ENCODE assay signal across 12 cellular contexts in the genomic region with DNA sequence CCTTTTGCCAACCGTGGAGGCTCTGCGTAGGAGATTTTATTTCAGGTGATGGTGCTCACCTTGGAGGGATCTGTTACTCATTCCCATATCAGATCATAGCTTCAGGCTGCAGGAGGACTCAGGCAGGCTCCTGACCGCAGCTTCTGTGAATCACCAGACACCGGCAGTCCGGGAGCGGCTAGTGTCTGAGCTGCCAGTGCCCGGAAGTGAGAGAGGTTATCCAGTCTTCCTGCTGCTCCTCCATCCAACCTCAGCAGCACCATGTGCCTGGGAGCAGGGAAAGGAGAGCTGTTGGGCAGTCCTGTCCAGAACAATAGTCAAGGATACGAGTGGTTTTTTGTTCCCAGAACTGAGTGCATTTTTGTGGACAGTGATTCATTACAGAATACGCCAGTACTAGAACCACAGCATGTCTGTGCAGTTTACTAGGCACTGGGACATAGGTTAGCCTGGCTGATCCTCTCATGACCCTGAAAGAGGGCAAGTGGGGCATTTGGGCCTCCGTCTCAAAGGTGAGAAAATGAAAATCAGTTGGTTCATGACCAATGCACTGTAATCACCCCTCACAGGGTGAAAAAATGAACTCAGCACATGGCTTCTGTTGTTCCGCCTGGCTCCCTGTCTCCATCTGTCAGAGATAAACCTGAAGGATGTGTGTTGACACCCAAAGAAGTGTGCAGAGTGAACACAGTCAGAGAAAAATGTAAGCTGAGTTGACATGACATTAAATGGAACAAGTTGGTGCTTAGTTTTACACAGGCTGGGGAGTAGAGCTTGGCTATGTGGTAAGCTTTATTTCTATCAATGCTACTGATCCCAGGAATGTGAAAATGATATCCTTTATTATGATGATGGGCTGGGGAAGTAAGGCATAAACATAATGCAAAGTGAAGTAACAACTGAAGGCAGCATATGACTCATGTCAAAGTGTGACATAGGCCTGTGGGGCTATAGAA. TPM values are rescaled to one million over a fixed set of nuclear protein-coding genes. Genes with fewer than 3 reads are reported as not detected.
DNase-seq lines count a peak whose midpoint lies in the region; ATAC-seq and TF ChIP-seq lines count a peak whose summit lies in the region.
"Had no signal": no experiment of that assay in that cellular context is flagged by ENCODE, and none has a peak within 500 bp of the region (broad histone marks: within the 10 kb centered on the region; RNA-seq: fewer than 3 reads in every experiment).

No MANE protein-coding gene starts in this region.

- 2% methylated on average over 8 of the region's 11 CpGs for WGBS in mammary epithelial cell (ENCODE audit: low coverage, missing lambda C conversion rate)
- WGBS in suprapubic skin = 45% methylated on average over 10 of the region's 11 CpGs

- TF ChIP-seq EP300 in suprapubic skin (IDR thresholded peaks at IDR 0.05) = no peak

- intact Hi-C loops in mammary epithelial cell (cut with micrococcal nuclease) (loop anchor here (5.0 kb wide), 1 partner anchor 48 kb away; no protein-coding TSS in a partner anchor), left lung (cut with DNase I) (no loop called here), OCI-LY7 (cut with micrococcal nuclease; ENCODE audit: unreplicated experiment) (no loop called here)

- H3K4me3 ChIP-seq in ACC112 (ENCODE audit: low read depth, low read length) (peak overlapping the region; percentile 52; the same call in 1 of the 2 replicates), mammary epithelial cell (replicated peaks in 1 of 3; ENCODE audit: insufficient read depth in 1 of 3, low read depth in 2 of 3, low read length in 3 of 3) (peak overlapping the region in 2 of 3 experiments; percentile 22 to 24), left lung (no peak overlapping the region), OCI-LY7 (ENCODE audit: low read depth, low read length, poor library complexity, severe bottlenecking) (no peak overlapping the region), suprapubic skin (no peak overlapping the region), neural progenitor cell (no peak overlapping the region)
- H3K4me3 ChIP-seq: lower lobe of right lung had no signal

- H3K4me1 ChIP-seq in ACC112 (ENCODE audit: control insufficient read depth, insufficient read depth, low read length, unreplicated experiment) = peaks cover 49% of the 10 kb centered on the region
- peaks cover 71% of the 10 kb centered on the region for H3K4me1 ChIP-seq in mammary epithelial cell (ENCODE audit: insufficient read depth, low read length)
- H3K4me1 ChIP-seq in left lung = no peaks in the 10 kb centered on the region
- no peaks in the 10 kb centered on the region for H3K4me1 ChIP-seq in OCI-LY7 (ENCODE audit: insufficient read depth, low read length, poor library complexity, severe bottlenecking)
- peaks cover 2% of the 10 kb centered on the region for H3K4me1 ChIP-seq in suprapubic skin
- H3K4me1 ChIP-seq in neural progenitor cell = peaks cover 23% of the 10 kb centered on the region
- H3K4me1 ChIP-seq: lower lobe of right lung had no signal

- peaks cover 25% of the 10 kb centered on the region for H3K36me3 Mint-ChIP-seq in neural progenitor cell
- H3K36me3 Mint-ChIP-seq: CD8-positive, alpha-beta T cell had no signal

- H3F3A ChIP-seq in neural progenitor cell (ENCODE audit: low read depth) = peaks cover 16% of the 10 kb centered on the region

- H3K27ac Mint-ChIP-seq in neural progenitor cell = no peak overlapping the region
- H3K27ac Mint-ChIP-seq: CD8-positive, alpha-beta T cell had no signal

- CTCF ChIA-PET in mammary epithelial cell (lab: Charles Lee; ENCODE audit: low non-redundant PET) (interaction anchor here (0.9 kb wide), 1 partner anchor 102 kb away, joined by 3 read pairs; no protein-coding TSS in a partner anchor), OCI-LY7 (lab: Charles Lee; ENCODE audit: unreplicated experiment) (no interaction called here)

- no peaks in the 10 kb centered on the region for H3K27me3 Mint-ChIP-seq in neural progenitor cell (ENCODE audit: insufficient read depth, low read depth)
- H3K27me3 Mint-ChIP-seq: brain had no signal

- no peak for TF ChIP-seq POLR2A in suprapubic skin (IDR thresholded peaks at IDR 0.05)

- H4K20me1 ChIP-seq in mammary epithelial cell (ENCODE audit: insufficient read depth, low read length) (no peaks in the 10 kb centered on the region), OCI-LY7 (ENCODE audit: insufficient read depth, low read length) (no peaks in the 10 kb centered on the region), neural progenitor cell (ENCODE audit: low read depth) (peaks cover 100% of the 10 kb centered on the region)

- H3K9ac ChIP-seq in mammary epithelial cell (ENCODE audit: insufficient read depth, low read length) (peak overlapping the region; percentile 52), neural progenitor cell (no peak overlapping the region)

- peaks cover 30% of the 10 kb centered on the region for H3K4me1 Mint-ChIP-seq in neural progenitor cell

- H3K36me3 ChIP-seq in ACC112 (ENCODE audit: insufficient read depth, low read length) (no peaks in the 10 kb centered on the region), mammary epithelial cell (ENCODE audit: insufficient read depth, low read length) (no peaks in the 10 kb centered on the region), left lung (no peaks in the 10 kb centered on the region), OCI-LY7 (ENCODE audit: insufficient read depth, low read length) (no peaks in the 10 kb centered on the region), suprapubic skin (no peaks in the 10 kb centered on the region), neural progenitor cell (no peaks in the 10 kb centered on the region)
- H3K36me3 ChIP-seq: lower lobe of right lung had no signal

- DNase-seq in HT1080 (ENCODE audit: low read depth) (peak; percentile 100), mammary epithelial cell (peak; percentile 100), left lung (peak in 1 of 2 donors; percentile 45), OCI-LY7 (ENCODE audit: low spot score) (no peak), suprapubic skin (ENCODE audit: low spot score in 2 of 2) (no peak), neural progenitor cell (ENCODE audit: low spot score) (no peak)
- DNase-seq: CD8-positive, alpha-beta T cell; lower lobe of right lung had no signal

- H3K9me3 ChIP-seq in mammary epithelial cell (replicated peaks; ENCODE audit: insufficient read depth, low read length) (no peaks in the 10 kb centered on the region), left lung (no peaks in the 10 kb centered on the region), OCI-LY7 (ENCODE audit: low read length) (no peaks in the 10 kb centered on the region), suprapubic skin (no peaks in the 10 kb centered on the region), neural progenitor cell (ENCODE audit: low read depth) (no peaks in the 10 kb centered on the region)
- H3K9me3 ChIP-seq: lower lobe of right lung had no signal

- TF ChIP-seq CTCF in mammary epithelial cell (conservative IDR thresholded peaks at IDR 0.05 in 1 of 2, IDR thresholded peaks at IDR 0.05 in 1 of 2; ENCODE audit: extremely low read depth in 1 of 2, insufficient read depth in 1 of 2, low read depth in 1 of 2, low read length in 2 of 2) (no peak), left lung (IDR thresholded peaks at IDR 0.05) (no peak), OCI-LY7 (conservative IDR thresholded peaks at IDR 0.05; ENCODE audit: low read length) (no peak), suprapubic skin (IDR thresholded peaks at IDR 0.05) (no peak), neural progenitor cell (IDR thresholded peaks at IDR 0.05) (no peak)

- no peaks in the 10 kb centered on the region for H3K9me2 ChIP-seq in OCI-LY7 (ENCODE audit: insufficient read depth, low read length)

- POLR2A ChIA-PET in OCI-LY7 (lab: Charles Lee) = no interaction called here

- no peaks in the 10 kb centered on the region for H3K9me3 Mint-ChIP-seq in neural progenitor cell
- H3K9me3 Mint-ChIP-seq: brain; CD8-positive, alpha-beta T cell had no signal

- H3K27me3 ChIP-seq in ACC112 (ENCODE audit: insufficient read depth, low read length) = no peaks in the 10 kb centered on the region
- no peaks in the 10 kb centered on the region for H3K27me3 ChIP-seq in mammary epithelial cell (ENCODE audit: insufficient read depth, low read length)
- peaks cover 0 to 51% of the 10 kb centered on the region in 2 donors for H3K27me3 ChIP-seq in left lung
- H3K27me3 ChIP-seq in suprapubic skin = peaks cover 13% of the 10 kb centered on the region
- H3K27me3 ChIP-seq in neural progenitor cell = no peaks in the 10 kb centered on the region

- peak; percentile 81 for ATAC-seq in left lung
- ATAC-seq in GM18511 (IDR thresholded peaks at IDR 0.05; ENCODE audit: unreplicated experiment) = no peak
- ATAC-seq: CD8-positive, alpha-beta T cell had no signal

- H3K4me2 ChIP-seq in mammary epithelial cell (ENCODE audit: insufficient read depth, low read depth, low read length) (peak overlapping the region; percentile 78), OCI-LY7 (ENCODE audit: low read length) (no peak overlapping the region), neural progenitor cell (no peak overlapping the region)

- no peak overlapping the region for H3K4me3 Mint-ChIP-seq in neural progenitor cell
- H3K4me3 Mint-ChIP-seq: brain; CD8-positive, alpha-beta T cell had no signal

- H2AFZ ChIP-seq in ACC112 (ENCODE audit: low read length, unreplicated experiment) = no peak overlapping the region
- H2AFZ ChIP-seq in mammary epithelial cell (ENCODE audit: low read depth, low read length) = peak overlapping the region; percentile 74
- no peak overlapping the region for H2AFZ ChIP-seq in OCI-LY7 (ENCODE audit: low read length)
- no peak overlapping the region for H2AFZ ChIP-seq in neural progenitor cell (replicated peaks)

- dilution Hi-C loops in mammary epithelial cell (cut with HindIII; ENCODE audit: low sequenced_read_pairs) = no loop called here

- H3K27ac ChIP-seq in ACC112 (ENCODE audit: low read depth, low read length) = peak overlapping the region; percentile 99
- H3K27ac ChIP-seq in mammary epithelial cell (ENCODE audit: insufficient read depth, low read depth, low read length) = peak overlapping the region; percentile 89
- H3K27ac ChIP-seq in left lung = no peak overlapping the region
- H3K27ac ChIP-seq in OCI-LY7 (ENCODE audit: low read depth, low read length, poor library complexity, severe bottlenecking) = no peak overlapping the region
- no peak overlapping the region for H3K27ac ChIP-seq in suprapubic skin
- H3K27ac ChIP-seq in neural progenitor cell = no peak overlapping the region
- H3K27ac ChIP-seq: lower lobe of right lung, VCaP had no signal

- H3K79me2 ChIP-seq in ACC112 (ENCODE audit: control insufficient read depth, insufficient read depth, low read length, unreplicated experiment) (no peaks in the 10 kb centered on the region), mammary epithelial cell (ENCODE audit: insufficient read depth, low read length) (peaks cover 67% of the 10 kb centered on the region), OCI-LY7 (ENCODE audit: insufficient read depth, low read depth, low read length) (no peaks in the 10 kb centered on the region), neural progenitor cell (ENCODE audit: low read depth) (peaks cover 100% of the 10 kb centered on the region)

- TSS peak; percentile 45 for BruUV-seq in mammary epithelial cell (replicated peaks; lab: Mats Ljungman, UMichigan)
- BruUV-seq in OCI-LY7 (replicated peaks; lab: Mats Ljungman, UMichigan) = no TSS peak

- in situ Hi-C loops in mammary epithelial cell (cut with MboI; ENCODE audit: low sequenced_read_pairs in 2 of 2) = no loop called here

RNA-seq across cellular contexts. Expression of gene FHOD3, which starts 12.2 kb away (rescaled TPM):
- 43.0 and 47.1 TPM in 2 replicates for total RNA-seq in HT1080 (2014; rRNA removed; shearing (Covaris generic))
- polyA plus RNA-seq in HT1080 (2015; cell fraction: cytosol; rRNA removed) = 25.5 and 29.5 TPM in 2 replicates
- polyA plus RNA-seq in HT1080 (2015; cell fraction: nucleus; rRNA removed) = 32.2 and 36.5 TPM in 2 replicates
- total RNA-seq in mammary epithelial cell = 10 to 100 TPM; 28.1 to 51.5 TPM
- 18.3 TPM for polyA plus RNA-seq in mammary epithelial cell
- polyA minus RNA-seq in mammary epithelial cell = 37.2 TPM
- 1 to 10 TPM in 1 of 2 donors, under 1 TPM in 1; 0.55 to 1.0 TPM for total RNA-seq in left lung
- 0.06 and 0.26 TPM in 2 replicates for total RNA-seq in OCI-LY7 (2014; rRNA removed; shearing (Covaris generic))
- total RNA-seq in OCI-LY7 (2022) = 2.4 and 2.5 TPM in 2 replicates
- 10 to 100 TPM in 3 of 4 donors, 1 to 10 TPM in 1; 5.8 to 18.7 (median 15.5) TPM for total RNA-seq in suprapubic skin
- 69.7 and 70.2 TPM in 2 replicates for total RNA-seq in neural progenitor cell (ENCODE audit: low replicate concordance)
- total RNA-seq: CD8-positive, alpha-beta T cell had no signal

Comparison
In these comparisons a context has a peak if more than half of its experiments do, and no peak if none do; other contexts are left out.
1. H3K27ac ChIP-seq: peak in ACC112 (single experiment) and mammary epithelial cell (single experiment); none in left lung (0 of 2), OCI-LY7 (single experiment), suprapubic skin (single experiment) and neural progenitor cell (single experiment).
2. H3K4me3 ChIP-seq: peak in ACC112 (single experiment) and mammary epithelial cell (2 of 3); none in left lung (0 of 2), OCI-LY7 (single experiment), suprapubic skin (single experiment) and neural progenitor cell (single experiment).
3. DNase-seq: peak in HT1080 (single experiment) and mammary epithelial cell (single experiment); none in OCI-LY7 (single experiment), suprapubic skin (0 of 2) and neural progenitor cell (single experiment).